In genomic region chr9:70564464-70565190, GRCh38 we compare ENCODE assay signal across 9 cellular contexts.
DNase-seq lines count a peak whose midpoint lies in the region; ATAC-seq and TF ChIP-seq lines count a peak whose summit lies in the region.
"Had no signal": no experiment of that assay in that cellular context is flagged by ENCODE, and none has a peak within 500 bp of the region (broad histone marks: within the 10 kb centered on the region; RNA-seq: fewer than 3 reads in every experiment).

No MANE protein-coding gene starts in this region.

- H3K27ac ChIP-seq in duodenal mucosa (ENCODE audit: low read depth, low read length): peak overlapping the region; percentile 47
- peak overlapping the region; percentile 71 for H3K27ac ChIP-seq in parathyroid adenoma
- H3K27ac ChIP-seq: neutrophil had no signal

- H3K36me3 ChIP-seq in duodenal mucosa (ENCODE audit: control insufficient read depth in 1 of 2, insufficient read depth in 2 of 2, low read length in 2 of 2) (no peaks in the 10 kb centered on the region), parathyroid adenoma (ENCODE audit: control insufficient read depth, insufficient read depth, low read length) (no peaks in the 10 kb centered on the region), HAP-1 (replicated peaks) (no peaks in the 10 kb centered on the region)
- H3K36me3 ChIP-seq: neutrophil had no signal

- no peaks in the 10 kb centered on the region for H3K9me3 ChIP-seq in duodenal mucosa (ENCODE audit: control insufficient read depth in 1 of 2, low read length in 2 of 2)
- no peaks in the 10 kb centered on the region for H3K9me3 ChIP-seq in parathyroid adenoma (ENCODE audit: control insufficient read depth, low read length)
- H3K9me3 ChIP-seq in HAP-1: no peaks in the 10 kb centered on the region
- H3K9me3 ChIP-seq: neutrophil had no signal

- H2AFZ ChIP-seq in parathyroid adenoma: no peak overlapping the region

- H3K27me3 ChIP-seq in duodenal mucosa (ENCODE audit: control insufficient read depth in 1 of 2, insufficient read depth in 2 of 2, low read length in 2 of 2) (no peaks in the 10 kb centered on the region), parathyroid adenoma (ENCODE audit: control insufficient read depth, insufficient read depth, low read length) (no peaks in the 10 kb centered on the region), HAP-1 (ENCODE audit: low read depth) (no peaks in the 10 kb centered on the region)
- H3K27me3 ChIP-seq: neutrophil had no signal

- DNase-seq in DMS53 (lab: John Stamatoyannopoulos, UW): peak; percentile 68
- DNase-seq in NCI-H345 (lab: John Stamatoyannopoulos, UW): peak; percentile 66
- no peak for DNase-seq in HAP-1 (ENCODE audit: low spot score in 2 of 2)
- DNase-seq in Right ventricle myocardium inferior (ENCODE audit: missing footprints): no peak

- ATAC-seq in Right ventricle myocardium inferior (no peak), GM18520 (IDR thresholded peaks at IDR 0.05; ENCODE audit: unreplicated experiment) (no peak), GM19455 (IDR thresholded peaks at IDR 0.05; ENCODE audit: unreplicated experiment) (no peak)

- peaks cover 13 to 24% of the 10 kb centered on the region in 2 donors for H3K4me1 ChIP-seq in duodenal mucosa (ENCODE audit: control insufficient read depth in 1 of 2, insufficient read depth in 2 of 2, low read length in 2 of 2)
- peaks cover 4% of the 10 kb centered on the region for H3K4me1 ChIP-seq in parathyroid adenoma
- H3K4me1 ChIP-seq in HAP-1: peaks cover 8% of the 10 kb centered on the region

- no peaks in the 10 kb centered on the region for H3K79me2 ChIP-seq in parathyroid adenoma

- intact Hi-C loops in Right ventricle myocardium inferior (cut with DNase I): loop anchor here (10.0 kb wide), 1 partner anchor 50 kb away; no protein-coding TSS in a partner anchor

- H3K4me2 ChIP-seq in parathyroid adenoma (ENCODE audit: low read length): no peak overlapping the region

- TF ChIP-seq CTCF in parathyroid adenoma (IDR thresholded peaks at IDR 0.05): no peak

- H3K4me3 ChIP-seq in duodenal mucosa (ENCODE audit: low read depth in 1 of 2, low read length in 2 of 2) (no peak overlapping the region), parathyroid adenoma (ENCODE audit: low read depth, low read length) (no peak overlapping the region), HAP-1 (no peak overlapping the region)

- no peak overlapping the region for H3K9ac ChIP-seq in duodenal mucosa (ENCODE audit: low read depth in 1 of 2, low read length in 2 of 2)
- H3K9ac ChIP-seq in parathyroid adenoma: no peak overlapping the region

- in situ Hi-C loops in HAP-1 (cut with MboI; ENCODE audit: low sequenced_read_pairs): no loop called here

Comparison
In these comparisons a context has a peak if more than half of its experiments do, and no peak if none do; other contexts are left out.
1. DNase-seq: peak in DMS53 (single experiment) and NCI-H345 (single experiment); none in HAP-1 (0 of 2) and Right ventricle myocardium inferior (single experiment).